8 cellular contexts compared by ENCODE assay signal in genomic region chr11:45371251-45371749, GRCh38.
DNase-seq lines count a peak whose midpoint lies in the region; ATAC-seq, FAIRE-seq and TF ChIP-seq lines count a peak whose summit lies in the region.

No MANE protein-coding gene starts in this region.

- ATAC-seq in HG03175 (IDR thresholded peaks at IDR 0.05; ENCODE audit: unreplicated experiment) = peak; percentile 59
- no peak for ATAC-seq in HG03565 (IDR thresholded peaks at IDR 0.05; ENCODE audit: unreplicated experiment)

- DNase-seq in D721Med (ENCODE audit: insufficient read length, low spot score) (peak; percentile 92), NCI-H510A (lab: John Stamatoyannopoulos, UW) (peak; percentile 33), ecto neural progenitor cell (ENCODE audit: low spot score) (peak; percentile 90), lung microvascular endothelial cell (ENCODE audit: low read depth in 2 of 2) (peak; percentile 67 to 72)
- peak; percentile 14 to 48 for DNase-seq in activated CD4-positive, alpha-beta T cell treated with anti-CD3 and anti-CD28 coated beads, Interleukin-2, amount 50 U/mL, for 24 hours (ENCODE audit: low read depth in 1 of 2, low spot score in 1 of 2)
- DNase-seq in stimulated activated CD8-positive, alpha-beta memory T cell treated with anti-CD3 and anti-CD28 coated beads, Interleukin-12 subunit alpha, Interleukin-12 subunit beta, amount 100 ng/mL, for 4 hours (ENCODE audit: low read depth) = peak; percentile 9

- TF ChIP-seq CTCF in D721Med (IDR thresholded peaks at IDR 0.05; ENCODE audit: insufficient read depth, missing control alignments) = peak; percentile 95

- peak; percentile 58 for FAIRE-seq in D721Med (lab: Jason Lieb, UNC)

Comparison
In these comparisons a context has a peak if more than half of its experiments do, and no peak if none do; other contexts are left out.
1. DNase-seq: peak in every context shown above with its lines; median percentile 92 in D721Med; 90 in ecto neural progenitor cell; 70 in lung microvascular endothelial cell; 33 in NCI-H510A; 31 in activated CD4-positive, alpha-beta T cell treated with anti-CD3 and anti-CD28 coated beads, Interleukin-2, amount 50 U/mL, for 24 hours; 9 in stimulated activated CD8-positive, alpha-beta memory T cell treated with anti-CD3 and anti-CD28 coated beads, Interleukin-12 subunit alpha, Interleukin-12 subunit beta, amount 100 ng/mL, for 4 hours.